In genomic region chr14:75980856-75981255, GRCh38 we compare ENCODE assay signal across 1 cellular context.
TF ChIP-seq lines count a peak whose summit lies in the region.

No MANE protein-coding gene starts in this region.

TF ChIP-seq in IMR-90, 13 proteins besides CTCF, POLR2A, EP300 and RAD21 (continued from another document):
- TF ChIP-seq, protein P1, sequence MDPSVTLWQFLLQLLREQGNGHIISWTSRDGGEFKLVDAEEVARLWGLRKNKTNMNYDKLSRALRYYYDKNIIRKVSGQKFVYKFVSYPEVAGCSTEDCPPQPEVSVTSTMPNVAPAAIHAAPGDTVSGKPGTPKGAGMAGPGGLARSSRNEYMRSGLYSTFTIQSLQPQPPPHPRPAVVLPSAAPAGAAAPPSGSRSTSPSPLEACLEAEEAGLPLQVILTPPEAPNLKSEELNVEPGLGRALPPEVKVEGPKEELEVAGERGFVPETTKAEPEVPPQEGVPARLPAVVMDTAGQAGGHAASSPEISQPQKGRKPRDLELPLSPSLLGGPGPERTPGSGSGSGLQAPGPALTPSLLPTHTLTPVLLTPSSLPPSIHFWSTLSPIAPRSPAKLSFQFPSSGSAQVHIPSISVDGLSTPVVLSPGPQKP (IDR thresholded peaks at IDR 0.05; ENCODE audit: borderline replicate concordance, low read depth, low read length), result no peak
- no peak for TF ChIP-seq RFX5 (IDR thresholded peaks at IDR 0.05; ENCODE audit: low read depth, low read length)
- no peak for TF ChIP-seq SMC3 (IDR thresholded peaks at IDR 0.05; ENCODE audit: low read depth, low read length)
- TF ChIP-seq MAFK (IDR thresholded peaks at IDR 0.05; ENCODE audit: low read depth, low read length), result no peak
- no peak for TF ChIP-seq CEBPB (IDR thresholded peaks at IDR 0.05; ENCODE audit: low read depth, low read length)
